27 cellular contexts compared by ENCODE assay signal in genomic region chrX:1045680-1046314, GRCh38.
DNase-seq lines count a peak whose midpoint lies in the region; ATAC-seq, FAIRE-seq and TF ChIP-seq lines count a peak whose summit lies in the region.
"Had no signal": no experiment of that assay in that cellular context is flagged by ENCODE, and none has a peak within 500 bp of the region (broad histone marks: within the 10 kb centered on the region; RNA-seq: fewer than 3 reads in every experiment).

No MANE protein-coding gene starts in this region.

- no TSS peak for BruUV-seq in HepG2 (replicated peaks; lab: Mats Ljungman, UMichigan)

- 30% methylated on average over 7 of the region's 9 CpGs for WGBS in HepG2 (ENCODE audit: low lambda C conversion rate)
- WGBS in right lobe of liver (ENCODE audit: insufficient coverage, low coverage, low lambda C conversion rate, missing lambda C conversion rate): 71% methylated on average over 9 of the region's 9 CpGs
- WGBS in spleen, 5 donors: 82 to 94% (median 92%) methylated on average over 9 of the region's 9 CpGs

- POLR2A ChIA-PET in HepG2 (lab: Yijun Ruan, JAX): no interaction called here

- peak; percentile 14 for DNase-seq in HepG2 (ENCODE audit: low spot score)
- no peak for DNase-seq in right lobe of liver
- DNase-seq in islet precursor cell: peak; percentile 5
- peak; percentile 10 for DNase-seq in spleen
- no peak for DNase-seq in activated CD4-positive, CD25-positive, alpha-beta regulatory T cell treated with anti-CD3 and anti-CD28 coated beads, Interleukin-2, amount 50 U/mL, for 72 hours
- no peak for DNase-seq in omental fat pad (ENCODE audit: low spot score)
- DNase-seq: ACHN; AML-193; BE2C; CD4-positive, alpha-beta T cell; CD8-positive, alpha-beta memory T cell; DMS 273 treated with DMSO at 0.1 percent for 48 hours; DMS79; EL; GDM1; GM23248; H9; HFFc6 had no signal

- H3K27me3 ChIP-seq in HepG2 (ENCODE audit: control insufficient read depth in 1 of 2, insufficient read depth in 2 of 2, low read length in 2 of 2) (no peaks in the 10 kb centered on the region), right lobe of liver (no peaks in the 10 kb centered on the region), spleen (replicated peaks in 1 of 7) (no peaks in the 10 kb centered on the region)
- H3K27me3 ChIP-seq: BE2C; BLaER1 treated with 17β-estradiol and CSF1 and Interleukin-3, amounts not matched to agents 10 nM and 100 nM had no signal

- in situ Hi-C loops in HepG2 (cut with HindIII; ENCODE audit: extremely low pct_ligation_motif_present, low pct_unique_long_range_greater_than_20kb): no loop called here

- no peak overlapping the region for H2AFZ ChIP-seq in HepG2 (ENCODE audit: low read length)
- H2AFZ ChIP-seq: GM23248 had no signal

- TF ChIP-seq EP300 in HepG2 (IDR thresholded peaks at IDR 0.05; ENCODE audit: low read depth in 2 of 2, low read length in 2 of 2): no peak
- no peak for TF ChIP-seq EP300 in HepG2 (CRISPR knock-in tag; IDR thresholded peaks at IDR 0.05; ENCODE audit: borderline replicate concordance)

- TF ChIP-seq POLR2A in HepG2 (IDR thresholded peaks at IDR 0.05; ENCODE audit: insufficient read depth in 1 of 2, low read depth in 2 of 2, low read length in 2 of 2) (no peak), right lobe of liver (IDR thresholded peaks at IDR 0.05) (no peak), spleen (IDR thresholded peaks at IDR 0.05) (no peak)

- no peaks in the 10 kb centered on the region for H3K4me1 ChIP-seq in HepG2 (ENCODE audit: insufficient read depth, low read length)
- no peaks in the 10 kb centered on the region for H3K4me1 ChIP-seq in right lobe of liver
- no peaks in the 10 kb centered on the region for H3K4me1 ChIP-seq in spleen
- H3K4me1 ChIP-seq: BE2C; BLaER1 treated with 17β-estradiol and CSF1 and Interleukin-3, amounts not matched to agents 10 nM and 100 nM had no signal

- H3K4me3 ChIP-seq in HepG2 (replicated peaks in 1 of 3; ENCODE audit: insufficient read depth in 1 of 3, low read depth in 2 of 3, low read length in 3 of 3) (no peak overlapping the region), right lobe of liver (no peak overlapping the region), spleen (no peak overlapping the region)
- H3K4me3 ChIP-seq: BLaER1 treated with 17β-estradiol and CSF1 and Interleukin-3, amounts not matched to agents 10 nM and 100 nM; GM12878; GM23248 had no signal

- ATAC-seq in HepG2 (no peak), right lobe of liver (no peak), HG02973 (IDR thresholded peaks at IDR 0.05; ENCODE audit: unreplicated experiment) (no peak), omental fat pad (ENCODE audit: low FRiP score) (no peak), HG03095 (IDR thresholded peaks at IDR 0.05; ENCODE audit: unreplicated experiment) (no peak)
- ATAC-seq: GM12878, HCT116 had no signal

- H3K9me3 ChIP-seq in HepG2 (ENCODE audit: low read length) (peaks cover 8% of the 10 kb centered on the region; the same call in 1 of the 2 replicates), right lobe of liver (no peaks in the 10 kb centered on the region), spleen (peaks cover 9 to 60% (median 22%) of the 10 kb centered on the region in 8 donors)
- H3K9me3 ChIP-seq: BE2C had no signal

- no peak for TF ChIP-seq RAD21 in HepG2 (CRISPR knock-in tag; IDR thresholded peaks at IDR 0.05)

- no peaks in the 10 kb centered on the region for H4K20me1 ChIP-seq in HepG2 (ENCODE audit: insufficient read depth, low read length)
- H4K20me1 ChIP-seq: BLaER1 treated with 17β-estradiol and CSF1 and Interleukin-3, amounts not matched to agents 10 nM and 100 nM had no signal

- TF ChIP-seq CTCF in HepG2 (CRISPR knock-in tag; IDR thresholded peaks at IDR 0.05) (no peak), right lobe of liver (IDR thresholded peaks at IDR 0.05) (no peak), spleen (IDR thresholded peaks at IDR 0.05 in 8 of 11, conservative IDR thresholded peaks at IDR 0.05 in 3 of 11) (no peak), omental fat pad (IDR thresholded peaks at IDR 0.05) (no peak)

- no peak for FAIRE-seq in HepG2 (lab: Jason Lieb, UNC)
- FAIRE-seq: A204.1, D721Med, GM12878, GM19239 had no signal

- H3K27ac ChIP-seq in HepG2 (ENCODE audit: extremely low read length, insufficient read depth, low read length) (no peak overlapping the region), right lobe of liver (no peak overlapping the region), spleen (no peak overlapping the region)
- H3K27ac ChIP-seq: 22Rv1; BLaER1 treated with 17β-estradiol and CSF1 and Interleukin-3, amounts not matched to agents 10 nM and 100 nM; GM23248 had no signal

- CTCF ChIA-PET in HepG2 (lab: Yijun Ruan, JAX; ENCODE audit: low intra/inter-chr PET ratio, low total read pairs): no interaction called here

- H3K4me2 ChIP-seq in HepG2 (ENCODE audit: low read depth, low read length): no peak overlapping the region
- H3K4me2 ChIP-seq: BLaER1 treated with 17β-estradiol and CSF1 and Interleukin-3, amounts not matched to agents 10 nM and 100 nM had no signal

- H3K79me2 ChIP-seq in HepG2 (ENCODE audit: insufficient read depth, low read length): no peaks in the 10 kb centered on the region

- intact Hi-C loops in HepG2 (cut with micrococcal nuclease; ENCODE audit: unreplicated experiment): no loop called here
- intact Hi-C loops in right lobe of liver (cut with DNase I): no loop called here
- intact Hi-C loops in spleen (cut with DNase I; ENCODE audit: low total_unique reads): no loop called here

- H3K9ac ChIP-seq in HepG2 (ENCODE audit: insufficient read depth, low read depth, low read length): no peak overlapping the region
- H3K9ac ChIP-seq: BLaER1 treated with 17β-estradiol and CSF1 and Interleukin-3, amounts not matched to agents 10 nM and 100 nM; GM23248 had no signal

- H3K36me3 ChIP-seq in HepG2 (replicated peaks in 1 of 2; ENCODE audit: control insufficient read depth in 1 of 2, insufficient read depth in 2 of 2, low read length in 2 of 2) (no peaks in the 10 kb centered on the region), right lobe of liver (no peaks in the 10 kb centered on the region), spleen (no peaks in the 10 kb centered on the region)
- H3K36me3 ChIP-seq: BE2C; BLaER1 treated with 17β-estradiol and CSF1 and Interleukin-3, amounts not matched to agents 10 nM and 100 nM had no signal

TF ChIP-seq in HepG2, 621 proteins besides CTCF, POLR2A, EP300 and RAD21 (continues in another document):
- TF ChIP-seq, protein P1, sequence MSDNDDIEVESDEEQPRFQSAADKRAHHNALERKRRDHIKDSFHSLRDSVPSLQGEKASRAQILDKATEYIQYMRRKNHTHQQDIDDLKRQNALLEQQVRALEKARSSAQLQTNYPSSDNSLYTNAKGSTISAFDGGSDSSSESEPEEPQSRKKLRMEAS (IDR thresholded peaks at IDR 0.05): no peak
- TF ChIP-seq ATF7 (IDR thresholded peaks at IDR 0.05) (peak; percentile 32; the same call in 1 of the 2 replicates), ATF7 (CRISPR knock-in tag; IDR thresholded peaks at IDR 0.05) (no peak), ATF4 (CRISPR knock-in tag; IDR thresholded peaks at IDR 0.05) (peak in 1 of 2 experiments; percentile 47; a peak in 1 of 4 replicates), ZNF451 (CRISPR knock-in tag; IDR thresholded peaks at IDR 0.05) (no peak), FOXA1 (IDR thresholded peaks at IDR 0.05) (peak; percentile 100), FOXA1 (CRISPR knock-in tag; IDR thresholded peaks at IDR 0.05) (peak; percentile 53), HMG20A (CRISPR knock-in tag; IDR thresholded peaks at IDR 0.05; ENCODE audit: borderline replicate concordance) (peak; percentile 43; the same call in 1 of the 2 replicates), ZNF33A (CRISPR knock-in tag; IDR thresholded peaks at IDR 0.05; ENCODE audit: borderline replicate concordance) (no peak), ARID3A (IDR thresholded peaks at IDR 0.05; ENCODE audit: low read depth, low read length) (peak; percentile 89; the same call in 1 of the 2 replicates), IKZF5 (CRISPR knock-in tag; IDR thresholded peaks at IDR 0.05) (0 out of 2 replicates have a peak, but pooled peaks have one; percentile 28)

Comparison
In these comparisons a context has a peak if more than half of its experiments do, and no peak if none do; other contexts are left out.
1. DNase-seq: peak in HepG2 (single experiment), islet precursor cell (single experiment) and spleen (single experiment); none in right lobe of liver (0 of 3), activated CD4-positive, CD25-positive, alpha-beta regulatory T cell treated with anti-CD3 and anti-CD28 coated beads, Interleukin-2, amount 50 U/mL, for 72 hours (single experiment) and omental fat pad (single experiment).